12 cellular contexts compared by ENCODE assay signal in genomic region chr14:100665518-100666032, GRCh38.
DNase-seq lines count a peak whose midpoint lies in the region; TF ChIP-seq lines count a peak whose summit lies in the region.
"Had no signal": no experiment of that assay in that cellular context is flagged by ENCODE, and none has a peak within 500 bp of the region (broad histone marks: within the 10 kb centered on the region; RNA-seq: fewer than 3 reads in every experiment).

No MANE protein-coding gene starts in this region.

- no peaks in the 10 kb centered on the region for H3K36me3 ChIP-seq in mesenchymal stem cell (ENCODE audit: control insufficient read depth in 1 of 2, insufficient read depth in 2 of 2, low read depth in 1 of 2, low read length in 2 of 2)
- H3K36me3 ChIP-seq in stomach = no peaks in the 10 kb centered on the region
- H3K36me3 ChIP-seq: upper lobe of right lung had no signal

- H3K27ac ChIP-seq in dorsolateral prefrontal cortex = peak overlapping the region in 5 of 59 donors; percentile 27 to 64 (median 48)
- no peak overlapping the region for H3K27ac ChIP-seq in mesenchymal stem cell (ENCODE audit: low read length, poor library complexity, severe bottlenecking)
- peak overlapping the region in 3 of 5 donors; percentile 19 to 70 (median 28) for H3K27ac ChIP-seq in stomach
- H3K27ac ChIP-seq: upper lobe of right lung had no signal

- intact Hi-C loops in activated naive CD4-positive, alpha-beta T cell treated with anti-CD3 and anti-CD28 coated beads for 36 hours (cut with micrococcal nuclease) = no loop called here
- intact Hi-C loops in dorsolateral prefrontal cortex (cut with DNase I) (loop anchor here (2.0 to 10.0 kb wide), 3 partner anchors 161 to 962 kb away; partner anchors contain the start of gene MEG3 (in 1 of the 2)), stomach (cut with DNase I; ENCODE audit: low total_unique reads) (no loop called here)

- no peak overlapping the region for H3K4ac ChIP-seq in mesenchymal stem cell (ENCODE audit: low read depth in 1 of 2, low read length in 2 of 2)

- no peak for TF ChIP-seq POLR2A in stomach (IDR thresholded peaks at IDR 0.05)

- 89% methylated on average over 11 of the region's 11 CpGs for WGBS in mesenchymal stem cell
- WGBS in stomach, 5 donors = 45 to 52% (median 49%) methylated on average over 11 of the region's 11 CpGs

- TF ChIP-seq EP300 in stomach (IDR thresholded peaks at IDR 0.05) = no peak

- POLR2A ChIA-PET in activated CD4-positive, alpha-beta T cell treated with anti-CD3 and anti-CD28 coated beads, Interleukin-2, amount 10 ng/mL, durations not matched to agents 7 days and 5 days (lab: Charles Lee) = interaction anchor here (0.6 kb wide), 1 partner anchor 1144 kb away, joined by 4 read pairs; no protein-coding TSS in a partner anchor

- H3K4me3 ChIP-seq in dorsolateral prefrontal cortex (peak overlapping the region in 8 of 59 donors; percentile 0 to 48 (median 10)), mesenchymal stem cell (ENCODE audit: insufficient read depth in 1 of 2, low read depth in 1 of 2, low read length in 2 of 2) (peak overlapping the region in 1 of 2 experiments; percentile 60), stomach (no peak overlapping the region)
- H3K4me3 ChIP-seq: upper lobe of right lung had no signal

- H3K9me3 Mint-ChIP-seq in activated naive CD4-positive, alpha-beta T cell treated with anti-CD3 and anti-CD28 coated beads, Interleukin-2, amount 50 U/mL, for 24 hours = no peaks in the 10 kb centered on the region
- H3K9me3 Mint-ChIP-seq in activated naive CD4-positive, alpha-beta T cell treated with anti-CD3 and anti-CD28 coated beads for 36 hours = no peaks in the 10 kb centered on the region
- no peaks in the 10 kb centered on the region for H3K9me3 Mint-ChIP-seq in activated CD4-positive, alpha-beta T cell treated with anti-CD3 and anti-CD28 coated beads, Interleukin-2, amount 10 ng/mL, durations not matched to agents 7 days and 5 days
- H3K9me3 Mint-ChIP-seq: natural killer cell treated with Interleukin-12 subunit alpha and Interleukin-12 subunit beta and Interleukin-15 and Interleukin-18, amount 100 ng/mL, for 72 hours had no signal

- TF ChIP-seq CTCF in dorsolateral prefrontal cortex (IDR thresholded peaks at IDR 0.05 in 54 of 56, conservative IDR thresholded peaks at IDR 0.05 in 2 of 56; ENCODE audit: low read depth in 1 of 56, partially characterized antibody in 56 of 56) = peak in 1 of 56 donors; percentile 5
- no peak for TF ChIP-seq CTCF in stomach (IDR thresholded peaks at IDR 0.05)

- H3K9me3 ChIP-seq in mesenchymal stem cell (ENCODE audit: control insufficient read depth, low read length) = no peaks in the 10 kb centered on the region
- no peaks in the 10 kb centered on the region for H3K9me3 ChIP-seq in stomach
- H3K9me3 ChIP-seq: upper lobe of right lung had no signal

- H3K4me1 Mint-ChIP-seq in activated naive CD4-positive, alpha-beta T cell treated with anti-CD3 and anti-CD28 coated beads, Interleukin-2, amount 50 U/mL, for 24 hours = peaks cover 4% of the 10 kb centered on the region
- H3K4me1 Mint-ChIP-seq in activated naive CD4-positive, alpha-beta T cell treated with anti-CD3 and anti-CD28 coated beads for 36 hours (ENCODE audit: low read depth) = no peaks in the 10 kb centered on the region
- peaks cover 4% of the 10 kb centered on the region for H3K4me1 Mint-ChIP-seq in activated CD4-positive, alpha-beta T cell treated with anti-CD3 and anti-CD28 coated beads, Interleukin-2, amount 10 ng/mL, durations not matched to agents 7 days and 5 days

- H3K4me2 ChIP-seq in mesenchymal stem cell (ENCODE audit: low read length, poor library complexity, severe bottlenecking) = no peak overlapping the region

- CTCF ChIA-PET in activated naive CD4-positive, alpha-beta T cell treated with anti-CD3 and anti-CD28 coated beads for 36 hours (lab: Charles Lee) = interaction anchor here (1.1 kb wide), 1 partner anchor 12 kb away, joined by 4 read pairs; no protein-coding TSS in a partner anchor
- CTCF ChIA-PET in activated CD4-positive, alpha-beta T cell treated with anti-CD3 and anti-CD28 coated beads, Interleukin-2, amount 10 ng/mL, durations not matched to agents 7 days and 5 days (lab: Charles Lee) = no interaction called here

- H3K23ac ChIP-seq in mesenchymal stem cell (ENCODE audit: low read length in 2 of 2) = no peak overlapping the region

- peak overlapping the region; percentile 65 for H3K27ac Mint-ChIP-seq in activated naive CD4-positive, alpha-beta T cell treated with anti-CD3 and anti-CD28 coated beads, Interleukin-2, amount 50 U/mL, for 24 hours
- no peak overlapping the region for H3K27ac Mint-ChIP-seq in activated naive CD4-positive, alpha-beta T cell treated with anti-CD3 and anti-CD28 coated beads for 36 hours
- no peak overlapping the region for H3K27ac Mint-ChIP-seq in activated CD4-positive, alpha-beta T cell treated with anti-CD3 and anti-CD28 coated beads, Interleukin-2, amount 10 ng/mL, durations not matched to agents 7 days and 5 days
- H3K27ac Mint-ChIP-seq: natural killer cell treated with Interleukin-12 subunit alpha and Interleukin-12 subunit beta and Interleukin-15 and Interleukin-18, amount 100 ng/mL, for 72 hours had no signal

- no peaks in the 10 kb centered on the region for H3K79me1 ChIP-seq in mesenchymal stem cell (replicated peaks; ENCODE audit: low read length, poor library complexity, severe bottlenecking)

- no peak overlapping the region for H2BK5ac ChIP-seq in mesenchymal stem cell (ENCODE audit: low read depth, low read length, poor library complexity, severe bottlenecking)

- no peak overlapping the region for H3K4me3 Mint-ChIP-seq in activated naive CD4-positive, alpha-beta T cell treated with anti-CD3 and anti-CD28 coated beads, Interleukin-2, amount 50 U/mL, for 24 hours
- H3K4me3 Mint-ChIP-seq in activated naive CD4-positive, alpha-beta T cell treated with anti-CD3 and anti-CD28 coated beads for 36 hours = no peak overlapping the region
- no peak overlapping the region for H3K4me3 Mint-ChIP-seq in activated CD4-positive, alpha-beta T cell treated with anti-CD3 and anti-CD28 coated beads, Interleukin-2, amount 10 ng/mL, durations not matched to agents 7 days and 5 days
- H3K4me3 Mint-ChIP-seq: natural killer cell treated with Interleukin-12 subunit alpha and Interleukin-12 subunit beta and Interleukin-15 and Interleukin-18, amount 100 ng/mL, for 72 hours had no signal

- H3K14ac ChIP-seq in mesenchymal stem cell (ENCODE audit: low read length in 2 of 2) = no peak overlapping the region

- no peak overlapping the region for H2BK12ac ChIP-seq in mesenchymal stem cell (ENCODE audit: low read length in 2 of 2)

- H4K8ac ChIP-seq in mesenchymal stem cell (ENCODE audit: low read length) = no peak overlapping the region

- H2BK120ac ChIP-seq in mesenchymal stem cell (ENCODE audit: low read depth, low read length) = no peak overlapping the region

- H3K18ac ChIP-seq in mesenchymal stem cell (ENCODE audit: low read depth in 1 of 2, low read length in 2 of 2) = no peak overlapping the region

- no peak overlapping the region for H2BK15ac ChIP-seq in mesenchymal stem cell (ENCODE audit: low read depth, poor library complexity, severe bottlenecking)

- H3K9ac ChIP-seq in mesenchymal stem cell (ENCODE audit: low read length) = peak overlapping the region; percentile 58

- no peak overlapping the region for H4K91ac ChIP-seq in mesenchymal stem cell (ENCODE audit: low read length)

- no peak overlapping the region for H2AK5ac ChIP-seq in mesenchymal stem cell (ENCODE audit: low read length, severe bottlenecking)

- no peak overlapping the region for H2AFZ ChIP-seq in mesenchymal stem cell (ENCODE audit: low read depth, low read length)

- no peak for DNase-seq in activated naive CD4-positive, alpha-beta T cell treated with anti-CD3 and anti-CD28 coated beads for 36 hours
- DNase-seq in dorsolateral prefrontal cortex (peak in 8 of 10 donors; percentile 44 to 82 (median 64)), mesenchymal stem cell (no peak), stomach (no peak), T-helper 9 cell (no peak), NCI-H526 treated with DMSO at 0.1 percent for 48 hours (lab: John Stamatoyannopoulos, UW) (no peak)
- DNase-seq in activated CD4-positive, alpha-beta T cell treated with anti-CD3 and anti-CD28 coated beads, Interleukin-2, amount 10 ng/mL, durations not matched to agents 7 days and 5 days = no peak
- DNase-seq: activated naive CD4-positive, alpha-beta T cell treated with anti-CD3 and anti-CD28 coated beads, Interleukin-2, amount 50 U/mL, for 16 hours; MM.1S; upper lobe of right lung had no signal

- H3K36me3 Mint-ChIP-seq in activated naive CD4-positive, alpha-beta T cell treated with anti-CD3 and anti-CD28 coated beads, Interleukin-2, amount 50 U/mL, for 24 hours = no peaks in the 10 kb centered on the region
- H3K36me3 Mint-ChIP-seq in activated naive CD4-positive, alpha-beta T cell treated with anti-CD3 and anti-CD28 coated beads for 36 hours (ENCODE audit: low read depth) = no peaks in the 10 kb centered on the region
- H3K36me3 Mint-ChIP-seq in activated CD4-positive, alpha-beta T cell treated with anti-CD3 and anti-CD28 coated beads, Interleukin-2, amount 10 ng/mL, durations not matched to agents 7 days and 5 days (ENCODE audit: low read depth) = no peaks in the 10 kb centered on the region
- H3K36me3 Mint-ChIP-seq: natural killer cell treated with Interleukin-12 subunit alpha and Interleukin-12 subunit beta and Interleukin-15 and Interleukin-18, amount 100 ng/mL, for 72 hours had no signal

- peaks cover 25% of the 10 kb centered on the region for H3K4me1 ChIP-seq in mesenchymal stem cell (ENCODE audit: control insufficient read depth, insufficient read depth, low read depth, low read length)
- peaks cover 0 to 37% (median 28%) of the 10 kb centered on the region in 4 donors for H3K4me1 ChIP-seq in stomach

- H3K27me3 Mint-ChIP-seq in activated naive CD4-positive, alpha-beta T cell treated with anti-CD3 and anti-CD28 coated beads, Interleukin-2, amount 50 U/mL, for 24 hours = peaks cover 7% of the 10 kb centered on the region
- H3K27me3 Mint-ChIP-seq in activated naive CD4-positive, alpha-beta T cell treated with anti-CD3 and anti-CD28 coated beads for 36 hours (ENCODE audit: low read depth) = peaks cover 10% of the 10 kb centered on the region
- peaks cover 7% of the 10 kb centered on the region for H3K27me3 Mint-ChIP-seq in activated CD4-positive, alpha-beta T cell treated with anti-CD3 and anti-CD28 coated beads, Interleukin-2, amount 10 ng/mL, durations not matched to agents 7 days and 5 days

- H3K27me3 ChIP-seq in dorsolateral prefrontal cortex (peaks cover 0 to 17% (median 0%) of the 10 kb centered on the region in 45 donors), mesenchymal stem cell (ENCODE audit: control insufficient read depth in 1 of 2, insufficient read depth in 1 of 2, low read length in 2 of 2) (peaks cover 0 to 38% of the 10 kb centered on the region in 2 experiments), stomach (peaks cover 0 to 60% (median 8%) of the 10 kb centered on the region in 3 donors)

Comparison
In these comparisons a context has a peak if more than half of its experiments do, and no peak if none do; other contexts are left out.
1. DNase-seq: peak in dorsolateral prefrontal cortex (8 of 10); none in activated naive CD4-positive, alpha-beta T cell treated with anti-CD3 and anti-CD28 coated beads for 36 hours (single experiment), mesenchymal stem cell (single experiment), stomach (single experiment), T-helper 9 cell (single experiment), NCI-H526 treated with DMSO at 0.1 percent for 48 hours (single experiment) and activated CD4-positive, alpha-beta T cell treated with anti-CD3 and anti-CD28 coated beads, Interleukin-2, amount 10 ng/mL, durations not matched to agents 7 days and 5 days (single experiment).
2. intact Hi-C loops: an anchor here in dorsolateral prefrontal cortex (2.0 to 10.0 kb wide); none called in activated naive CD4-positive, alpha-beta T cell treated with anti-CD3 and anti-CD28 coated beads for 36 hours and stomach.